ENCODE assay signal across 10 cellular contexts in genomic region chr17:1298616-1299015, GRCh38. TPM values are rescaled to one million over a fixed set of nuclear protein-coding genes. Genes with fewer than 3 reads are reported as not detected.
A peak's percentile ranks its signal among the peaks of the same experiment; 100 is the strongest.
DNase-seq lines count a peak whose midpoint lies in the region; FAIRE-seq and TF ChIP-seq lines count a peak whose summit lies in the region.
"Had no signal": no experiment of that assay in that cellular context is flagged by ENCODE, and none has a peak within 500 bp of the region (broad histone marks: within the 10 kb centered on the region; RNA-seq: fewer than 3 reads in every experiment).

No MANE protein-coding gene starts in this region.

- no peak for TF ChIP-seq RAD21 in H1 (IDR thresholded peaks at IDR 0.05 in 1 of 2, conservative IDR thresholded peaks at IDR 0.05 in 1 of 2; ENCODE audit: low read depth in 2 of 2, low read length in 2 of 2)

- CTCF ChIA-PET in H1 (lab: Charles Lee; ENCODE audit: partially characterized antibody): interaction anchor here (0.8 to 1.7 kb wide), 4 partner anchors 17 to 175 kb away, joined by 3 to 4 read pairs (median 3); partner anchors contain the start of gene TRARG1

- no peaks in the 10 kb centered on the region for H3K36me3 ChIP-seq in H1 (ENCODE audit: control insufficient read depth in 2 of 4, insufficient read depth in 4 of 4, low read length in 3 of 4)
- no peaks in the 10 kb centered on the region for H3K36me3 ChIP-seq in vagina

- no peaks in the 10 kb centered on the region; the same call in 1 of the 2 replicates for H3K23me2 ChIP-seq in H1 (ENCODE audit: low read depth, low read length)

- H3K18ac ChIP-seq in H1 (ENCODE audit: extremely low read depth, low read length): peak overlapping the region; percentile 43; the same call in 1 of the 2 replicates

- no peak overlapping the region for H4K91ac ChIP-seq in H1 (replicated peaks; ENCODE audit: insufficient read length, low read length)

- POLR2A ChIA-PET in H1 (lab: Charles Lee; ENCODE audit: partially characterized antibody): interaction anchor here (0.6 to 1.3 kb wide), 6 partner anchors 42 to 186 kb away, joined by 3 read pairs; partner anchors contain the start of gene YWHAE

- H3K27me3 ChIP-seq in H1 (replicated peaks in 1 of 4; ENCODE audit: control insufficient read depth in 3 of 4, extremely low read depth in 1 of 4, insufficient read depth in 3 of 4, low read length in 3 of 4) (no peaks in the 10 kb centered on the region; a peak in 1 of 7 replicates), vagina (no peaks in the 10 kb centered on the region)

- H3K4ac ChIP-seq in H1 (replicated peaks; ENCODE audit: insufficient read length, low read depth, low read length): no peak overlapping the region

- no peak overlapping the region for H2BK12ac ChIP-seq in H1 (ENCODE audit: low read depth, low read length)

- no peak overlapping the region for H3K23ac ChIP-seq in H1 (ENCODE audit: insufficient read length)

- H3K14ac ChIP-seq in H1 (ENCODE audit: insufficient read length): no peak overlapping the region

- TF ChIP-seq POLR2A in H1 (IDR thresholded peaks at IDR 0.05; ENCODE audit: control extremely low read depth in 1 of 2, low read depth in 2 of 2, low read length in 2 of 2) (no peak), vagina (IDR thresholded peaks at IDR 0.05) (no peak), H54 (IDR thresholded peaks at IDR 0.05; ENCODE audit: low read depth, low read length) (no peak)

- TF ChIP-seq CTCF in H1 (IDR thresholded peaks at IDR 0.05; ENCODE audit: control extremely low read depth in 1 of 3, insufficient read depth in 1 of 3, low read depth in 1 of 3, low read length in 3 of 3): no peak
- no peak for TF ChIP-seq CTCF in vagina (IDR thresholded peaks at IDR 0.05)

- no peaks in the 10 kb centered on the region for H4K20me1 ChIP-seq in H1 (replicated peaks in 1 of 2; ENCODE audit: control insufficient read depth in 1 of 2, insufficient read depth in 2 of 2, low read length in 2 of 2)

- H2BK5ac ChIP-seq in H1 (ENCODE audit: low read depth, low read length): no peak overlapping the region

- no peak overlapping the region for H2BK120ac ChIP-seq in H1 (replicated peaks; ENCODE audit: low read depth, low read length)

- peak overlapping the region in 1 of 4 experiments; percentile 32; a peak in 1 of 8 replicates for H3K4me3 ChIP-seq in H1 (ENCODE audit: extremely low read depth in 1 of 4, insufficient read depth in 2 of 4, low read depth in 3 of 4, low read length in 4 of 4)
- H3K4me3 ChIP-seq in vagina: no peak overlapping the region

- H4K8ac ChIP-seq in H1 (ENCODE audit: extremely low read depth, insufficient read depth, low read length): no peak overlapping the region

- no peaks in the 10 kb centered on the region for H3K79me1 ChIP-seq in H1 (ENCODE audit: low read depth, low read length)

- DNase-seq in ELF-1 (ENCODE audit: low read depth, low spot score) (peak; percentile 30), H1 (ENCODE audit: low read depth in 1 of 2, low spot score in 2 of 2) (peak; percentile 33 to 73), vagina (ENCODE audit: extremely low spot score in 2 of 2) (no peak), H54 (ENCODE audit: insufficient read length, low spot score) (no peak), globus pallidus (ENCODE audit: low spot score) (no peak), amygdala (lab: John Stamatoyannopoulos, UW) (no peak)
- peak; percentile 36 to 55 for DNase-seq in activated CD4-positive, alpha-beta T cell treated with anti-CD3 and anti-CD28 coated beads, Interleukin-2, amount 50 U/mL, for 48 hours
- DNase-seq in stimulated activated CD4-positive, alpha-beta T cell treated with anti-CD3 and anti-CD28 coated beads, Interleukin-1b, Interleukin-23, amount 100 ng/mL, for 4 hours (ENCODE audit: low read depth in 2 of 2): peak; percentile 34 to 47

- 36% methylated on average over 24 of the region's 24 CpGs; no CpG with 5 or more reads in 1 of the 2 experiments for WGBS in H1 (ENCODE audit: extremely low coverage in 1 of 2, insufficient coverage in 1 of 2, insufficient read length in 1 of 2, insufficient replicate concordance in 2 of 2, low coverage in 1 of 2, low lambda C conversion rate in 2 of 2, missing lambda C conversion rate in 1 of 2), 2 experiments

- 0 out of 2 replicates have a peak overlapping the region, but pooled peaks have one; percentile 1 for H2BK15ac ChIP-seq in H1 (ENCODE audit: low read length)

- intact Hi-C loops in vagina (cut with DNase I): no loop called here

- H3K9ac ChIP-seq in H1 (replicated peaks in 1 of 4; ENCODE audit: extremely low read depth in 1 of 4, low read depth in 3 of 4, low read length in 3 of 4): no peak overlapping the region

- H3K9me3 ChIP-seq in H1 (ENCODE audit: insufficient read depth in 2 of 2, low read depth in 1 of 2, low read length in 1 of 2) (no peaks in the 10 kb centered on the region), vagina (no peaks in the 10 kb centered on the region)

- no peak overlapping the region for H2AK5ac ChIP-seq in H1 (ENCODE audit: low read depth, low read length)

- H3K56ac ChIP-seq in H1 (replicated peaks; ENCODE audit: insufficient read length, low read depth, low read length): no peak overlapping the region

- H2BK20ac ChIP-seq in H1 (ENCODE audit: low read length): no peak overlapping the region

- peak overlapping the region; percentile 9 to 57; a peak in 3 of 4 replicates for H3K4me2 ChIP-seq in H1 (ENCODE audit: insufficient read depth in 1 of 2, low read depth in 2 of 2, low read length in 2 of 2)

- no peaks in the 10 kb centered on the region for H3K79me2 ChIP-seq in H1 (ENCODE audit: control insufficient read depth in 1 of 2, insufficient read depth in 2 of 2, low read length in 2 of 2)

- FAIRE-seq in H1 (lab: Jason Lieb, UNC) (no peak), H54 (lab: Jason Lieb, UNC) (no peak)

- no peak for TF ChIP-seq EP300 in H1 (IDR thresholded peaks at IDR 0.05; ENCODE audit: borderline replicate concordance in 1 of 2, low read depth in 2 of 2, low read length in 2 of 2)

- peak overlapping the region; percentile 89; the same call in 1 of the 2 replicates for H2AFZ ChIP-seq in H1 (ENCODE audit: low read length)

- H3K27ac ChIP-seq in H1 (ENCODE audit: low read depth, low read length) (no peak overlapping the region), vagina (no peak overlapping the region)

- no peak overlapping the region for H4K5ac ChIP-seq in H1 (ENCODE audit: insufficient read length, low read depth, low read length)

- H3K4me1 ChIP-seq in H1 (replicated peaks in 1 of 4; ENCODE audit: control insufficient read depth in 3 of 4, insufficient read depth in 4 of 4, low read length in 3 of 4): peaks cover 0 to 12% (median 5%) of the 10 kb centered on the region in 4 experiments; a peak in 4 of 7 replicates
- no peaks in the 10 kb centered on the region for H3K4me1 ChIP-seq in vagina

TF ChIP-seq in H1, 55 proteins besides CTCF, POLR2A, EP300 and RAD21:
- TF ChIP-seq ZNF274 (IDR thresholded peaks at IDR 0.05; ENCODE audit: borderline replicate concordance, extremely low read depth, low read length) (no peak), E2F6 (IDR thresholded peaks at IDR 0.05) (peak; percentile 46; the same call in 1 of the 2 replicates), POLR2AphosphoS5 (IDR thresholded peaks at IDR 0.05; ENCODE audit: low read depth, low read length) (no peak)
TF ChIP-seq in H1: peak in this region for 1.

RNA-seq across cellular contexts. Expression of gene TRARG1, which starts 19.2 kb away (rescaled TPM):
- not detected in 2 replicates for total RNA-seq in H1 (2021; fragmentation: NEBNext Ultra II Directional; extraction: Animal tissue kit (Norgen Biotek cat#: 25700))
- 0.08 TPM in 1 of 2 replicates, not detected in the other for polyA plus RNA-seq in H1 (2011; rRNA removed)
- polyA plus RNA-seq in H1 (2011; cell fraction: cytosol; rRNA removed): 0.03 TPM
- 0.03 TPM for polyA plus RNA-seq in H1 (2011; cell fraction: nucleus; rRNA removed)
- not detected in 4 replicates for polyA plus RNA-seq in H1 (2012, experiment 1 of 2)
- polyA plus RNA-seq in H1 (2012, experiment 2 of 2): not detected
- polyA plus RNA-seq in H1 (2013, experiment 1 of 2): not detected
- polyA plus RNA-seq in H1 (2013, experiment 2 of 2): not detected
- polyA minus RNA-seq in H1 (2011; rRNA and poly(A)+ RNA removed): not detected in 2 replicates
- polyA minus RNA-seq in H1 (2011; cell fraction: cytosol; rRNA and poly(A)+ RNA removed): not detected
- not detected for polyA minus RNA-seq in H1 (2011; cell fraction: nucleus; rRNA and poly(A)+ RNA removed)
- total RNA-seq in vagina: 9.8 TPM
- total RNA-seq: SK-MEL-5 had no signal
- polyA plus RNA-seq: IgD-negative memory B cell had no signal

RNA-seq across cellular contexts. Expression of gene BHLHA9, which starts 28.4 kb away (rescaled TPM):
- total RNA-seq in H1 (2021; fragmentation: NEBNext Ultra II Directional; extraction: Animal tissue kit (Norgen Biotek cat#: 25700)): 0.34 TPM in 1 of 2 replicates, not detected in the other
- polyA plus RNA-seq in H1 (2011; rRNA removed): 0.29 and 0.36 TPM in 2 replicates
- 0.67 TPM for polyA plus RNA-seq in H1 (2011; cell fraction: cytosol; rRNA removed)
- polyA plus RNA-seq in H1 (2011; cell fraction: nucleus; rRNA removed): 0.76 TPM
- polyA plus RNA-seq in H1 (2012, experiment 1 of 2): 0.25 to 0.66 TPM (median 0.49 TPM) in 4 replicates
- polyA plus RNA-seq in H1 (2012, experiment 2 of 2): not detected
- 0.06 TPM for polyA plus RNA-seq in H1 (2013, experiment 1 of 2)
- polyA plus RNA-seq in H1 (2013, experiment 2 of 2): not detected
- not detected in 2 replicates for polyA minus RNA-seq in H1 (2011; rRNA and poly(A)+ RNA removed)
- polyA minus RNA-seq in H1 (2011; cell fraction: cytosol; rRNA and poly(A)+ RNA removed): 1.8 TPM
- not detected for polyA minus RNA-seq in H1 (2011; cell fraction: nucleus; rRNA and poly(A)+ RNA removed)
- total RNA-seq in vagina: not detected
- total RNA-seq: SK-MEL-5 had no signal
- polyA plus RNA-seq: IgD-negative memory B cell had no signal

Comparison
In these comparisons a context has a peak if more than half of its experiments do, and no peak if none do; other contexts are left out.
1. DNase-seq: peak in ELF-1 (single experiment), activated CD4-positive, alpha-beta T cell treated with anti-CD3 and anti-CD28 coated beads, Interleukin-2, amount 50 U/mL, for 48 hours (2 of 2), H1 (2 of 2) and stimulated activated CD4-positive, alpha-beta T cell treated with anti-CD3 and anti-CD28 coated beads, Interleukin-1b, Interleukin-23, amount 100 ng/mL, for 4 hours (2 of 2); none in vagina (0 of 2), H54 (single experiment), globus pallidus (single experiment) and amygdala (0 of 56).
2. RNA of gene TRARG1, which starts 19.2 kb away (total RNA-seq): 9.8 TPM in vagina (single experiment); not detected in H1; every median in the first group is over 10 times any median in the second.